In genomic region chr7:139360948-139361307, GRCh38 we compare ENCODE assay signal across 8 cellular contexts. TPM values are rescaled to one million over a fixed set of nuclear protein-coding genes. Genes with fewer than 3 reads are reported as not detected.
DNase-seq lines count a peak whose midpoint lies in the region; ATAC-seq and TF ChIP-seq lines count a peak whose summit lies in the region.

No MANE protein-coding gene starts in this region.

- WGBS in mammary epithelial cell (ENCODE audit: low coverage, missing lambda C conversion rate): 0% methylated on average over 2 of the region's 2 CpGs

- H3K4me3 ChIP-seq in mammary epithelial cell (replicated peaks in 1 of 3; ENCODE audit: insufficient read depth in 1 of 3, low read depth in 2 of 3, low read length in 3 of 3) (peak overlapping the region; percentile 86 to 99 (median 93)), mucosa of descending colon (peak overlapping the region; percentile 98)

- H3K36me3 ChIP-seq in mammary epithelial cell (ENCODE audit: insufficient read depth, low read length) (no peaks in the 10 kb centered on the region), mucosa of descending colon (ENCODE audit: low read depth) (peaks cover 4% of the 10 kb centered on the region)

- no peak for DNase-seq in stimulated activated naive CD8-positive, alpha-beta T cell treated with anti-CD3 and anti-CD28 coated beads, Interleukin-15, Interleukin-2, amounts not matched to agents 100 U/mL and 50 U/mL, for 24 hours
- DNase-seq in mammary epithelial cell (no peak), mucosa of descending colon (no peak)

- H3K27me3 Mint-ChIP-seq in stimulated activated naive CD8-positive, alpha-beta T cell treated with anti-CD3 and anti-CD28 coated beads, Interleukin-15, Interleukin-2, amounts not matched to agents 100 ng/mL and 50 ng/mL, for 24 hours: no peaks in the 10 kb centered on the region

- H3K4me3 Mint-ChIP-seq in stimulated activated naive CD8-positive, alpha-beta T cell treated with anti-CD3 and anti-CD28 coated beads, Interleukin-15, Interleukin-2, amounts not matched to agents 100 ng/mL and 50 ng/mL, for 24 hours: peak overlapping the region; percentile 96

- peaks cover 16% of the 10 kb centered on the region for H3K4me1 ChIP-seq in mammary epithelial cell (ENCODE audit: insufficient read depth, low read length)
- H3K4me1 ChIP-seq in mucosa of descending colon (ENCODE audit: low read depth): peaks cover 13% of the 10 kb centered on the region

- ATAC-seq in stimulated activated naive CD8-positive, alpha-beta T cell treated with anti-CD3 and anti-CD28 coated beads, Interleukin-15, Interleukin-2, amounts not matched to agents 100 U/mL and 50 U/mL, for 24 hours: no peak
- no peak for ATAC-seq in mucosa of descending colon
- no peak for ATAC-seq in HG02678 (IDR thresholded peaks at IDR 0.05; ENCODE audit: unreplicated experiment)
- ATAC-seq in HG02981 (IDR thresholded peaks at IDR 0.05; ENCODE audit: unreplicated experiment): no peak
- ATAC-seq in esophagus mucosa: no peak
- ATAC-seq in GM19467 (IDR thresholded peaks at IDR 0.05; ENCODE audit: unreplicated experiment): no peak

- in situ Hi-C loops in mammary epithelial cell (cut with MboI; ENCODE audit: low sequenced_read_pairs in 2 of 2): no loop called here

- dilution Hi-C loops in mammary epithelial cell (cut with HindIII; ENCODE audit: low sequenced_read_pairs): no loop called here

- peak overlapping the region; percentile 98 for H3K4me2 ChIP-seq in mammary epithelial cell (ENCODE audit: insufficient read depth, low read depth, low read length)

- TF ChIP-seq CTCF in mammary epithelial cell (conservative IDR thresholded peaks at IDR 0.05 in 1 of 2, IDR thresholded peaks at IDR 0.05 in 1 of 2; ENCODE audit: extremely low read depth in 1 of 2, insufficient read depth in 1 of 2, low read depth in 1 of 2, low read length in 2 of 2) (no peak), mucosa of descending colon (IDR thresholded peaks at IDR 0.05) (no peak)

- no peaks in the 10 kb centered on the region for H3K27me3 ChIP-seq in mammary epithelial cell (ENCODE audit: insufficient read depth, low read length)

- intact Hi-C loops in mammary epithelial cell (cut with micrococcal nuclease): loop anchor here (10.0 kb wide), 1 partner anchor 814 kb away; the partner anchor contains the start of gene KDM7A
- intact Hi-C loops in mucosa of descending colon (cut with DNase I, micrococcal nuclease): no loop called here

- H3K27ac ChIP-seq in mammary epithelial cell (ENCODE audit: insufficient read depth, low read depth, low read length): peak overlapping the region; percentile 92

- H3K4me1 Mint-ChIP-seq in stimulated activated naive CD8-positive, alpha-beta T cell treated with anti-CD3 and anti-CD28 coated beads, Interleukin-15, Interleukin-2, amounts not matched to agents 100 ng/mL and 50 ng/mL, for 24 hours (ENCODE audit: low read depth): peaks cover 61% of the 10 kb centered on the region

- H4K20me1 ChIP-seq in mammary epithelial cell (ENCODE audit: insufficient read depth, low read length): no peaks in the 10 kb centered on the region

- BruUV-seq in mammary epithelial cell (replicated peaks; lab: Mats Ljungman, UMichigan): no TSS peak

- H2AFZ ChIP-seq in mammary epithelial cell (ENCODE audit: low read depth, low read length): peak overlapping the region; percentile 80

- H3K9ac ChIP-seq in mammary epithelial cell (ENCODE audit: insufficient read depth, low read length): peak overlapping the region; percentile 98

- peaks cover 72% of the 10 kb centered on the region for H3K79me2 ChIP-seq in mammary epithelial cell (ENCODE audit: insufficient read depth, low read length)

- peak overlapping the region; percentile 99 for H3K27ac Mint-ChIP-seq in stimulated activated naive CD8-positive, alpha-beta T cell treated with anti-CD3 and anti-CD28 coated beads, Interleukin-15, Interleukin-2, amounts not matched to agents 100 ng/mL and 50 ng/mL, for 24 hours

- peaks cover 49% of the 10 kb centered on the region for H3K36me3 Mint-ChIP-seq in stimulated activated naive CD8-positive, alpha-beta T cell treated with anti-CD3 and anti-CD28 coated beads, Interleukin-15, Interleukin-2, amounts not matched to agents 100 ng/mL and 50 ng/mL, for 24 hours (ENCODE audit: low read depth)

- CTCF ChIA-PET in mammary epithelial cell (lab: Charles Lee; ENCODE audit: low non-redundant PET): no interaction called here

- H3K9me3 ChIP-seq in mammary epithelial cell (replicated peaks; ENCODE audit: insufficient read depth, low read length): no peaks in the 10 kb centered on the region
- H3K9me3 ChIP-seq in mucosa of descending colon: no peaks in the 10 kb centered on the region

- H3K9me3 Mint-ChIP-seq in stimulated activated naive CD8-positive, alpha-beta T cell treated with anti-CD3 and anti-CD28 coated beads, Interleukin-15, Interleukin-2, amounts not matched to agents 100 ng/mL and 50 ng/mL, for 24 hours: no peaks in the 10 kb centered on the region

RNA-seq across cellular contexts. Expression of gene LUC7L2, which starts 1.2 kb away (rescaled TPM):
- total RNA-seq in mammary epithelial cell: 100 to 1,000 TPM in 1 of 2 donors, 10 to 100 TPM in 1; 44.0 to 110 TPM
- polyA plus RNA-seq in mammary epithelial cell: 31.6 TPM
- 32.4 TPM for polyA minus RNA-seq in mammary epithelial cell
- total RNA-seq in mucosa of descending colon: 10 to 100 TPM; 78.4 to 85.2 (median 82.0) TPM
- 50.6 TPM for total RNA-seq in esophagus mucosa

RNA-seq across cellular contexts. Expression of gene FMC1, which starts 19.8 kb away (rescaled TPM):
- total RNA-seq in mammary epithelial cell: 1 to 10 TPM; 6.2 to 7.1 TPM
- 7.3 TPM for polyA plus RNA-seq in mammary epithelial cell
- not detected for polyA minus RNA-seq in mammary epithelial cell
- 10 to 100 TPM; 12.3 to 17.3 (median 16.1) TPM for total RNA-seq in mucosa of descending colon
- total RNA-seq in esophagus mucosa: 9.6 TPM
